ENCODE assay signal across 8 cellular contexts in the genomic region with DNA sequence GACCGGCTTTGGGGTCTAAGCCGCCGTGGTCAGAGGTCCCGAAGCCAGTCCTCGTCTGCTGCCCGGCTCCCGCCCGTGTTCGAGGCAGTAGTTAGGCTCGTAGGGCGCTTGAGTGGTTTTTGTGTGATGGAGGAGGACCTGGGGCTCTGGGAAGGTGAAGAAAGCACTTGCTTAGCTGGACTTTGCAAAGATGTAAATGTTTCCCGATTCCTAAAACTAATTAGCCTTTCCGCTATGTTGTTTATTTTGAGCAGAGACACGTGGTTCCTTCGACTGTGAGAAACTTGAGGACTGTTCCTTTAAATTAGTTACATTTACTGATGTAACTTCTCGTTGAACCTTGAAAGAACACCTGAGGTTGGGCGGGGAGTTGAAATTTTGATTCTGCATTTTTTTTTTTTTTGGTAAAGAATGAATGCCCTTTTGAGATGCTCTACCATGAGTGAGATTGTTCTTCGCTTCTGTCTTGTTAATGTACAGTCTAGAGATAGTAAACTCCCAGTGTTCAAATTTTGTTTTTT.
DNase-seq lines count a peak whose midpoint lies in the region; ATAC-seq lines count a peak whose summit lies in the region.

No MANE protein-coding gene starts in this region.

- peak overlapping the region; percentile 99 for H3K27ac Mint-ChIP-seq in stimulated activated naive B cell treated with anti-CD40 and anti-IgM and Interleukin-4, amounts not matched to agents 10 μg/mL and 1 μg/mL and 100 μg/mL, for 72 hours

- peak overlapping the region; percentile 96 to 99 for H3K4me3 Mint-ChIP-seq in stimulated activated naive B cell treated with anti-CD40 and anti-IgM and Interleukin-4, amounts not matched to agents 10 μg/mL and 1 μg/mL and 100 μg/mL, for 72 hours

- H3K36me3 Mint-ChIP-seq in stimulated activated naive B cell treated with anti-CD40 and anti-IgM and Interleukin-4, amounts not matched to agents 10 μg/mL and 1 μg/mL and 100 μg/mL, for 72 hours = peaks cover 11% of the 10 kb centered on the region in 2 donors

- peak overlapping the region; percentile 82 for H3K4me3 ChIP-seq in iPS-18c (ENCODE audit: insufficient read depth, low read depth, low read length)

- DNase-seq in GM04504 (ENCODE audit: low read depth) (peak; percentile 10), MV-4-11 (lab: John Stamatoyannopoulos, UW) (peak; percentile 49), amniotic epithelial cell (ENCODE audit: low read depth) (peak; percentile 19), NCI-H748 treated with DMSO at 0.1 percent for 48 hours (lab: John Stamatoyannopoulos, UW) (no peak), NCI-H187 (lab: John Stamatoyannopoulos, UW) (no peak)
- DNase-seq in stimulated activated naive B cell treated with anti-CD40 and anti-IgM and Interleukin-4, amounts not matched to agents 10 μg/mL and 1 μg/mL and 100 μg/mL, for 72 hours = no peak

- H3K4me1 Mint-ChIP-seq in stimulated activated naive B cell treated with anti-CD40 and anti-IgM and Interleukin-4, amounts not matched to agents 10 μg/mL and 1 μg/mL and 100 μg/mL, for 72 hours = peaks cover 31 to 59% of the 10 kb centered on the region in 2 donors

- H3K9me3 Mint-ChIP-seq in stimulated activated naive B cell treated with anti-CD40 and anti-IgM and Interleukin-4, amounts not matched to agents 10 μg/mL and 1 μg/mL and 100 μg/mL, for 72 hours = peaks cover 0 to 5% of the 10 kb centered on the region in 2 donors

- H3K27me3 Mint-ChIP-seq in stimulated activated naive B cell treated with anti-CD40 and anti-IgM and Interleukin-4, amounts not matched to agents 10 μg/mL and 1 μg/mL and 100 μg/mL, for 72 hours = no peaks in the 10 kb centered on the region

- peaks cover 4% of the 10 kb centered on the region for H3K9me3 ChIP-seq in iPS-18c (ENCODE audit: control insufficient read depth, insufficient read depth, low read length)

- ATAC-seq in GM21717 (IDR thresholded peaks at IDR 0.05; ENCODE audit: unreplicated experiment) = peak; percentile 12
- ATAC-seq in stimulated activated naive B cell treated with anti-CD40 and anti-IgM and Interleukin-4, amounts not matched to agents 10 μg/mL and 1 μg/mL and 100 μg/mL, for 72 hours (replicated peaks) = peak; percentile 14 to 18

Comparison
In these comparisons a context has a peak if more than half of its experiments do, and no peak if none do; other contexts are left out.
1. DNase-seq: peak in GM04504 (single experiment), MV-4-11 (single experiment) and amniotic epithelial cell (single experiment); none in stimulated activated naive B cell treated with anti-CD40 and anti-IgM and Interleukin-4, amounts not matched to agents 10 μg/mL and 1 μg/mL and 100 μg/mL, for 72 hours (single experiment), NCI-H748 treated with DMSO at 0.1 percent for 48 hours (single experiment) and NCI-H187 (0 of 2).